In genomic region chr1:1724035-1724864, GRCh38 we compare ENCODE assay signal across 8 cellular contexts. TPM values are rescaled to one million over a fixed set of nuclear protein-coding genes. Genes with fewer than 3 reads are reported as not detected.
DNase-seq lines count a peak whose midpoint lies in the region; ATAC-seq and TF ChIP-seq lines count a peak whose summit lies in the region.
"Not testable (repeated sequence)": the region's sequence is repeated elsewhere in the genome, so short reads cannot be mapped to it uniquely, and the experiment has no call there.

Gene CDK11A, minus strand, starts transcription at chr1:1724357. Its CDS starts 1,539 bp downstream, at chr1:1722818.

- CTCF ChIA-PET in PC-3 (lab: Charles Lee) = not testable (repeated sequence)

- ATAC-seq in GM21529 (IDR thresholded peaks at IDR 0.05; ENCODE audit: unreplicated experiment) (peak; percentile 91), PC-3 (peak; percentile 79)

- TF ChIP-seq POLR2A in erythroblast (IDR thresholded peaks at IDR 0.05; ENCODE audit: low read length) = peak; percentile 68

- not testable (repeated sequence) for H3F3A ChIP-seq in PC-3 (ENCODE audit: low read length, unreplicated experiment)

- H3K4me3 ChIP-seq in PC-3 (ENCODE audit: low read length) (peak within 1 kb of the TSS; percentile 69), mucosa of stomach (ENCODE audit: low read length) (peak within 1 kb of the TSS; percentile 31)

- intact Hi-C loops in PC-3 (cut with micrococcal nuclease) = not testable (repeated sequence)

- not testable (repeated sequence) for H3K79me2 ChIP-seq in PC-3 (ENCODE audit: low read length)

- not testable (repeated sequence) for H3K9me3 ChIP-seq in PC-3 (ENCODE audit: low read length); mucosa of stomach (ENCODE audit: control insufficient read depth, low read length)

- H3K27ac Mint-ChIP-seq in IgD-negative memory B cell = peak within 1 kb of the TSS; percentile 96 to 99 (median 98)

- H3K4me1 Mint-ChIP-seq in IgD-negative memory B cell = peaks cover 10 to 18% (median 12%) of the 10 kb centered on the region in 3 donors

- H2AFZ ChIP-seq in PC-3 (ENCODE audit: low read length) = not testable (repeated sequence)

- peak; percentile 100 for DNase-seq in DMS153 (lab: John Stamatoyannopoulos, UW)
- peak; percentile 82 for DNase-seq in PC-3
- DNase-seq in activated T-cell treated with anti-CD3 and anti-CD28 coated beads for 48 hours (ENCODE audit: low read depth) = peak; percentile 98
- peak; percentile 100 for DNase-seq in erythroblast (lab: John Stamatoyannopoulos, UW)
- peak; percentile 96 to 98 for DNase-seq in stimulated activated CD8-positive, alpha-beta memory T cell treated with anti-CD3 and anti-CD28 coated beads, Interleukin-7, amount 100 ng/mL, for 1 hour (ENCODE audit: low read depth in 2 of 2)

- not testable (repeated sequence) for H4K20me1 ChIP-seq in PC-3 (ENCODE audit: low read length)

- H3K27me3 ChIP-seq in PC-3 (ENCODE audit: low read length); mucosa of stomach (ENCODE audit: control insufficient read depth, insufficient read depth, low read length): not testable (repeated sequence)

- 0 out of 2 replicates have a peak within 1 kb of the TSS, but pooled peaks have one; percentile 16 for H3K27ac ChIP-seq in PC-3 (ENCODE audit: low read length)

- H3K9ac ChIP-seq in PC-3 (ENCODE audit: low read length) (peak within 1 kb of the TSS; percentile 51; the same call in 1 of the 2 replicates), mucosa of stomach (ENCODE audit: low read length) (peak within 1 kb of the TSS; percentile 80)

- not testable (repeated sequence) for H3K9me2 ChIP-seq in PC-3 (replicated peaks; ENCODE audit: low read length)

- not testable (repeated sequence) for H3K36me3 ChIP-seq in PC-3 (ENCODE audit: low read depth, low read length); mucosa of stomach (ENCODE audit: control insufficient read depth, insufficient read depth, low read length)

- not testable (repeated sequence) for TF ChIP-seq CTCF in PC-3 (conservative IDR thresholded peaks at IDR 0.05; ENCODE audit: low read depth, low read length)

- not testable (repeated sequence) for H3K4me1 ChIP-seq in PC-3 (ENCODE audit: insufficient read depth, low read length); mucosa of stomach (ENCODE audit: control insufficient read depth, insufficient read depth, low read length)

- not testable (repeated sequence) for BruUV-seq in PC-3 (replicated peaks; lab: Mats Ljungman, UMichigan)

- not testable (repeated sequence) for H3K27me3 Mint-ChIP-seq in IgD-negative memory B cell

- not testable (repeated sequence) for H3K9me3 Mint-ChIP-seq in IgD-negative memory B cell

- H3K4me2 ChIP-seq in PC-3 (ENCODE audit: low read length) = peak within 1 kb of the TSS; percentile 78

- peak within 1 kb of the TSS; percentile 95 to 99 (median 98) for H3K4me3 Mint-ChIP-seq in IgD-negative memory B cell

- not testable (repeated sequence) for H3K36me3 Mint-ChIP-seq in IgD-negative memory B cell

- POLR2A ChIA-PET in PC-3 (lab: Charles Lee; ENCODE audit: unreplicated experiment) = not testable (repeated sequence)

RNA-seq across cellular contexts. Expression of gene CDK11A, which starts in this region (rescaled TPM):
- polyA plus RNA-seq in IgD-negative memory B cell = 20.7 TPM
- total RNA-seq in PC-3 (2014; rRNA removed) = 11.6 and 18.3 TPM in 2 replicates

Comparison
In these comparisons a context has a peak if more than half of its experiments do, and no peak if none do; other contexts are left out.
1. Peak in every context shown above with its lines: DNase-seq, ATAC-seq, H3K4me3 ChIP-seq and H3K27ac ChIP-seq.